25 cellular contexts compared by ENCODE assay signal in genomic region chr3:102885289-102885688, GRCh38.
DNase-seq lines count a peak whose midpoint lies in the region; ATAC-seq, FAIRE-seq and TF ChIP-seq lines count a peak whose summit lies in the region.
"Had no signal": no experiment of that assay in that cellular context is flagged by ENCODE, and none has a peak within 500 bp of the region (broad histone marks: within the 10 kb centered on the region; RNA-seq: fewer than 3 reads in every experiment).

No MANE protein-coding gene starts in this region.

- H3K4me3 ChIP-seq in Caco-2 (ENCODE audit: low read depth, low read length) (no peak overlapping the region), HepG2 (replicated peaks in 1 of 3; ENCODE audit: insufficient read depth in 1 of 3, low read depth in 2 of 3, low read length in 3 of 3) (peak overlapping the region in 1 of 3 experiments; percentile 13; a peak in 1 of 6 replicates)
- H3K4me3 ChIP-seq: A549; BLaER1 treated with 17β-estradiol and CSF1 and Interleukin-3, amounts not matched to agents 10 nM and 100 nM; GM12878 had no signal

- H3K27me3 ChIP-seq in Caco-2 (replicated peaks; ENCODE audit: control insufficient read depth, insufficient read depth, low read length) (no peaks in the 10 kb centered on the region), HepG2 (ENCODE audit: control insufficient read depth in 1 of 2, insufficient read depth in 2 of 2, low read length in 2 of 2) (no peaks in the 10 kb centered on the region)
- H3K27me3 ChIP-seq: BLaER1 treated with 17β-estradiol and CSF1 and Interleukin-3, amounts not matched to agents 10 nM and 100 nM had no signal

- peaks cover 11% of the 10 kb centered on the region for H3K9me3 Mint-ChIP-seq in Caco-2 (ENCODE audit: unreplicated experiment)
- peaks cover 0 to 4% (median 0%) of the 10 kb centered on the region in 6 donors for H3K9me3 Mint-ChIP-seq in immature natural killer cell
- no peaks in the 10 kb centered on the region for H3K9me3 Mint-ChIP-seq in activated T-helper 17 cell treated with anti-CD3 and anti-CD28 coated beads, Interleukin-2, amount 50 U/mL, for 72 hours
- H3K9me3 Mint-ChIP-seq: CD8-positive, alpha-beta T cell had no signal

- H3K27ac ChIP-seq in HepG2 (ENCODE audit: extremely low read length, insufficient read depth, low read length) = peak overlapping the region; percentile 44
- H3K27ac ChIP-seq: 22Rv1; A549; BLaER1 treated with 17β-estradiol and CSF1 and Interleukin-3, amounts not matched to agents 10 nM and 100 nM; C4-2B had no signal

- TF ChIP-seq POLR2A in HepG2 (IDR thresholded peaks at IDR 0.05; ENCODE audit: insufficient read depth in 1 of 2, low read depth in 2 of 2, low read length in 2 of 2) = no peak

- BruUV-seq in Caco-2 (replicated peaks; lab: Mats Ljungman, UMichigan) (no TSS peak), HepG2 (replicated peaks; lab: Mats Ljungman, UMichigan) (no TSS peak)

- H3K36me3 Mint-ChIP-seq in Caco-2 (ENCODE audit: insufficient read depth, unreplicated experiment) = peaks cover 6% of the 10 kb centered on the region
- H3K36me3 Mint-ChIP-seq in immature natural killer cell = no peaks in the 10 kb centered on the region
- H3K36me3 Mint-ChIP-seq in activated T-helper 17 cell treated with anti-CD3 and anti-CD28 coated beads, Interleukin-2, amount 50 U/mL, for 72 hours (ENCODE audit: low read depth) = no peaks in the 10 kb centered on the region
- H3K36me3 Mint-ChIP-seq: CD8-positive, alpha-beta T cell had no signal

- peaks cover 13% of the 10 kb centered on the region for H3K4me1 Mint-ChIP-seq in Caco-2 (ENCODE audit: low read depth, unreplicated experiment)
- no peaks in the 10 kb centered on the region for H3K4me1 Mint-ChIP-seq in immature natural killer cell
- H3K4me1 Mint-ChIP-seq in activated T-helper 17 cell treated with anti-CD3 and anti-CD28 coated beads, Interleukin-2, amount 50 U/mL, for 72 hours = no peaks in the 10 kb centered on the region
- H3K4me1 Mint-ChIP-seq: B cell had no signal

- no peak overlapping the region for H3K9ac ChIP-seq in HepG2 (ENCODE audit: insufficient read depth, low read depth, low read length)
- H3K9ac ChIP-seq: BLaER1 treated with 17β-estradiol and CSF1 and Interleukin-3, amounts not matched to agents 10 nM and 100 nM had no signal

- in situ Hi-C loops in HepG2 (cut with HindIII; ENCODE audit: extremely low pct_ligation_motif_present, low pct_unique_long_range_greater_than_20kb) = no loop called here

- no peaks in the 10 kb centered on the region for H3K27me3 Mint-ChIP-seq in Caco-2 (ENCODE audit: insufficient read depth, unreplicated experiment)
- peaks cover 0 to 4% (median 3%) of the 10 kb centered on the region in 3 donors for H3K27me3 Mint-ChIP-seq in immature natural killer cell (ENCODE audit: low read depth in 3 of 3)
- H3K27me3 Mint-ChIP-seq in activated T-helper 17 cell treated with anti-CD3 and anti-CD28 coated beads, Interleukin-2, amount 50 U/mL, for 72 hours = no peaks in the 10 kb centered on the region
- H3K27me3 Mint-ChIP-seq: B cell; CD4-positive, alpha-beta T cell had no signal

- CTCF ChIA-PET in Caco-2 (lab: Charles Lee) = no interaction called here
- CTCF ChIA-PET in HepG2 (lab: Yijun Ruan, JAX; ENCODE audit: low intra/inter-chr PET ratio, low total read pairs) = no interaction called here

- H3K4me1 ChIP-seq in Caco-2 (peaks cover 25% of the 10 kb centered on the region), HepG2 (ENCODE audit: insufficient read depth, low read length) (peaks cover 22% of the 10 kb centered on the region)
- H3K4me1 ChIP-seq: A549; BLaER1 treated with 17β-estradiol and CSF1 and Interleukin-3, amounts not matched to agents 10 nM and 100 nM had no signal

- intact Hi-C loops in Caco-2 (cut with micrococcal nuclease; ENCODE audit: unreplicated experiment) (loop anchor here (2.0 to 5.0 kb wide), 3 partner anchors 103 to 213 kb away; no protein-coding TSS in a partner anchor), HepG2 (cut with micrococcal nuclease; ENCODE audit: unreplicated experiment) (no loop called here)

- no peak overlapping the region for H2AFZ ChIP-seq in HepG2 (ENCODE audit: low read length)

- no peak for TF ChIP-seq RAD21 in HepG2 (CRISPR knock-in tag; IDR thresholded peaks at IDR 0.05)

- POLR2A ChIA-PET in Caco-2 (lab: Charles Lee) = no interaction called here
- POLR2A ChIA-PET in HepG2 (lab: Yijun Ruan, JAX) = no interaction called here

- H3K4me2 ChIP-seq in HepG2 (ENCODE audit: low read depth, low read length) = peak overlapping the region; percentile 18; the same call in 1 of the 2 replicates
- H3K4me2 ChIP-seq: A549; BLaER1 treated with 17β-estradiol and CSF1 and Interleukin-3, amounts not matched to agents 10 nM and 100 nM had no signal

- 8% methylated on average over 1 of the region's 1 CpG for WGBS in HepG2 (ENCODE audit: low lambda C conversion rate)

- H3K36me3 ChIP-seq in Caco-2 (ENCODE audit: control insufficient read depth, insufficient read depth, low read length) (no peaks in the 10 kb centered on the region), HepG2 (replicated peaks in 1 of 2; ENCODE audit: control insufficient read depth in 1 of 2, insufficient read depth in 2 of 2, low read length in 2 of 2) (no peaks in the 10 kb centered on the region)
- H3K36me3 ChIP-seq: BLaER1 treated with 17β-estradiol and CSF1 and Interleukin-3, amounts not matched to agents 10 nM and 100 nM had no signal

- no peak for TF ChIP-seq CTCF in Caco-2 (IDR thresholded peaks at IDR 0.05; ENCODE audit: insufficient read depth in 1 of 2, low read depth in 1 of 2, low read length in 1 of 2, severe bottlenecking in 1 of 2, unreplicated experiment in 1 of 2)
- no peak for TF ChIP-seq CTCF in HepG2 (CRISPR knock-in tag; IDR thresholded peaks at IDR 0.05)

- peak; percentile 74 for FAIRE-seq in HepG2 (lab: Jason Lieb, UNC)
- FAIRE-seq: A549, GM12878, GM12892, GM18507 had no signal

- DNase-seq in Caco-2 = peak; percentile 38 to 52
- peak; percentile 17 for DNase-seq in HuH-7.5 (ENCODE audit: low spot score)
- DNase-seq in NCI-H526 treated with DMSO at 0.1 percent for 48 hours (lab: John Stamatoyannopoulos, UW) = peak; percentile 35
- peak; percentile 83 for DNase-seq in HepG2 (ENCODE audit: low spot score)
- no peak for DNase-seq in immature natural killer cell
- DNase-seq: AML-193; CD4-positive, alpha-beta T cell; CD8-positive, alpha-beta T cell; DMS 273 treated with DMSO at 0.1 percent for 48 hours; DMS153; DMS53; DMS79; DND-41; EL; GDM1 had no signal

- H3K4me3 Mint-ChIP-seq in Caco-2 (ENCODE audit: unreplicated experiment) = peak overlapping the region; percentile 29
- H3K4me3 Mint-ChIP-seq in immature natural killer cell = no peak overlapping the region
- H3K4me3 Mint-ChIP-seq in activated T-helper 17 cell treated with anti-CD3 and anti-CD28 coated beads, Interleukin-2, amount 50 U/mL, for 72 hours = no peak overlapping the region
- H3K4me3 Mint-ChIP-seq: B cell; CD4-positive, alpha-beta T cell; CD8-positive, alpha-beta T cell had no signal

- H3K9me3 ChIP-seq in Caco-2 = peaks cover 4% of the 10 kb centered on the region; the same call in 1 of the 2 replicates
- H3K9me3 ChIP-seq in HepG2 (ENCODE audit: low read length) = 0 out of 2 replicates have a peak, but pooled peaks cover 5% of the 10 kb centered on the region
- H3K9me3 ChIP-seq: A549; BLaER1 treated with 17β-estradiol and CSF1 and Interleukin-3, amounts not matched to agents 10 nM and 100 nM had no signal

- H3K79me2 ChIP-seq in HepG2 (ENCODE audit: insufficient read depth, low read length) = no peaks in the 10 kb centered on the region

- no peaks in the 10 kb centered on the region for H4K20me1 ChIP-seq in HepG2 (ENCODE audit: insufficient read depth, low read length)
- H4K20me1 ChIP-seq: BLaER1 treated with 17β-estradiol and CSF1 and Interleukin-3, amounts not matched to agents 10 nM and 100 nM had no signal

- ATAC-seq in HepG2 = peak; percentile 100
- ATAC-seq in GM21717 (IDR thresholded peaks at IDR 0.05; ENCODE audit: unreplicated experiment) = no peak
- no peak for ATAC-seq in activated T-helper 17 cell treated with anti-CD3 and anti-CD28 coated beads, Interleukin-2, amount 50 U/mL, for 72 hours (replicated peaks)
- ATAC-seq: A549; CD8-positive, alpha-beta T cell; GM12878 had no signal

- H3K27ac Mint-ChIP-seq in Caco-2 (ENCODE audit: unreplicated experiment) (no peak overlapping the region), immature natural killer cell (no peak overlapping the region)
- no peak overlapping the region for H3K27ac Mint-ChIP-seq in activated T-helper 17 cell treated with anti-CD3 and anti-CD28 coated beads, Interleukin-2, amount 50 U/mL, for 72 hours
- H3K27ac Mint-ChIP-seq: B cell; CD4-positive, alpha-beta T cell; CD8-positive, alpha-beta T cell had no signal

- peak in 1 of 2 experiments; percentile 62; a peak in 2 of 4 replicates for TF ChIP-seq EP300 in HepG2 (IDR thresholded peaks at IDR 0.05; ENCODE audit: low read depth in 2 of 2, low read length in 2 of 2)
- TF ChIP-seq EP300 in HepG2 (CRISPR knock-in tag; IDR thresholded peaks at IDR 0.05; ENCODE audit: borderline replicate concordance) = no peak

TF ChIP-seq in HepG2, 621 proteins besides CTCF, POLR2A, EP300 and RAD21 (continues in another document):
- TF ChIP-seq ZNF749 (CRISPR knock-in tag; IDR thresholded peaks at IDR 0.05; ENCODE audit: borderline replicate concordance) (no peak), KAT2B (IDR thresholded peaks at IDR 0.05; ENCODE audit: borderline replicate concordance, low read depth, low read length) (no peak), ZNF549 (CRISPR knock-in tag; IDR thresholded peaks at IDR 0.05) (peak; percentile 91), MEF2D (CRISPR knock-in tag; IDR thresholded peaks at IDR 0.05) (0 out of 2 replicates have a peak, but pooled peaks have one; percentile 36), ISL2 (CRISPR knock-in tag; IDR thresholded peaks at IDR 0.05) (peak; percentile 75; the same call in 1 of the 2 replicates), ZFP91 (CRISPR knock-in tag; IDR thresholded peaks at IDR 0.05; ENCODE audit: borderline replicate concordance) (no peak), ZNF331 (CRISPR knock-in tag; IDR thresholded peaks at IDR 0.05) (peak; percentile 35; the same call in 1 of the 2 replicates), JUN (CRISPR knock-in tag; IDR thresholded peaks at IDR 0.05) (no peak), ZNF234 (CRISPR knock-in tag; conservative IDR thresholded peaks at IDR 0.05) (no peak), ZNF589 (CRISPR knock-in tag; conservative IDR thresholded peaks at IDR 0.05) (no peak)

Comparison
In these comparisons a context has a peak if more than half of its experiments do, and no peak if none do; other contexts are left out.
1. DNase-seq: peak in Caco-2 (2 of 2), HuH-7.5 (single experiment), NCI-H526 treated with DMSO at 0.1 percent for 48 hours (single experiment) and HepG2 (single experiment); none in immature natural killer cell (0 of 3).